ENCODE assay signal across 13 cellular contexts in genomic region chr21:39079617-39080016, GRCh38.
A peak's percentile ranks its signal among the peaks of the same experiment; 100 is the strongest.
DNase-seq lines count a peak whose midpoint lies in the region; ATAC-seq, FAIRE-seq and TF ChIP-seq lines count a peak whose summit lies in the region.
"Had no signal": no experiment of that assay in that cellular context is flagged by ENCODE, and none has a peak within 500 bp of the region (broad histone marks: within the 10 kb centered on the region; RNA-seq: fewer than 3 reads in every experiment).

No MANE protein-coding gene starts in this region.

- H3K4me2 ChIP-seq in astrocyte (ENCODE audit: low read length), result no peak overlapping the region

- H3K27ac ChIP-seq in astrocyte (ENCODE audit: low read depth, low read length), result no peak overlapping the region

- no peaks in the 10 kb centered on the region for H4K20me1 ChIP-seq in astrocyte (ENCODE audit: insufficient read depth, low read length)

- peak; percentile 73 for ATAC-seq in left ventricle myocardium superior
- no peak for ATAC-seq in HG03432 (IDR thresholded peaks at IDR 0.05; ENCODE audit: unreplicated experiment)
- no peak for ATAC-seq in GM18511 (IDR thresholded peaks at IDR 0.05; ENCODE audit: unreplicated experiment)
- ATAC-seq in GM21423 (IDR thresholded peaks at IDR 0.05; ENCODE audit: unreplicated experiment), result no peak
- ATAC-seq in stimulated activated naive CD8-positive, alpha-beta T cell treated with anti-CD3 and anti-CD28 coated beads, Interleukin-15, amount 100 ng/mL, for 72 hours, result no peak

- no peaks in the 10 kb centered on the region for H3K36me3 ChIP-seq in astrocyte (ENCODE audit: insufficient read depth, low read length)

- H3K9me3 Mint-ChIP-seq in astrocyte (ENCODE audit: unreplicated experiment), result peaks cover 3% of the 10 kb centered on the region
- H3K9me3 Mint-ChIP-seq in stimulated activated naive CD8-positive, alpha-beta T cell treated with anti-CD3 and anti-CD28 coated beads, Interleukin-15, amount 100 ng/mL, for 72 hours, result peaks cover 3 to 11% of the 10 kb centered on the region in 2 donors

- peaks cover 2% of the 10 kb centered on the region for H3K9me3 ChIP-seq in astrocyte (ENCODE audit: insufficient read depth, low read depth, low read length)

- DNase-seq in CD1c-positive myeloid dendritic cell (ENCODE audit: extremely low spot score), result peak; percentile 98
- peak; percentile 21 for DNase-seq in astrocyte (ENCODE audit: low read depth)
- DNase-seq in left ventricle myocardium superior, result peak; percentile 76
- DNase-seq in occipital lobe (lab: John Stamatoyannopoulos, UW), result peak; percentile 40
- DNase-seq in stimulated activated naive CD8-positive, alpha-beta T cell treated with anti-CD3 and anti-CD28 coated beads, Interleukin-15, amount 100 ng/mL, for 72 hours, result no peak
- DNase-seq: activated T-cell treated with anti-CD3 and anti-CD28 coated beads for 4 hours, DMS53, small intestine had no signal

- no peak overlapping the region for H3K9ac ChIP-seq in astrocyte (ENCODE audit: low read length)

- H3K4me1 Mint-ChIP-seq in astrocyte (ENCODE audit: low read depth, unreplicated experiment), result no peaks in the 10 kb centered on the region
- H3K4me1 Mint-ChIP-seq in stimulated activated naive CD8-positive, alpha-beta T cell treated with anti-CD3 and anti-CD28 coated beads, Interleukin-15, amount 100 ng/mL, for 72 hours, result no peaks in the 10 kb centered on the region
- H3K4me1 Mint-ChIP-seq: brain, memory B cell had no signal

- TF ChIP-seq CTCF in astrocyte (IDR thresholded peaks at IDR 0.05; ENCODE audit: insufficient read depth, low read depth, low read length), result no peak

- no peaks in the 10 kb centered on the region for H3K4me1 ChIP-seq in astrocyte (ENCODE audit: insufficient read depth, low read length)

- intact Hi-C loops in left ventricle myocardium superior (cut with micrococcal nuclease), result no loop called here

- peaks cover 33% of the 10 kb centered on the region for H3K27me3 ChIP-seq in astrocyte (ENCODE audit: insufficient read depth, low read length)

- no peak overlapping the region for H3K4me3 Mint-ChIP-seq in astrocyte (ENCODE audit: unreplicated experiment)
- H3K4me3 Mint-ChIP-seq in stimulated activated naive CD8-positive, alpha-beta T cell treated with anti-CD3 and anti-CD28 coated beads, Interleukin-15, amount 100 ng/mL, for 72 hours, result no peak overlapping the region
- H3K4me3 Mint-ChIP-seq: brain, memory B cell had no signal

- peaks cover 20% of the 10 kb centered on the region for H3K27me3 Mint-ChIP-seq in astrocyte (ENCODE audit: low read depth, unreplicated experiment)
- H3K27me3 Mint-ChIP-seq in stimulated activated naive CD8-positive, alpha-beta T cell treated with anti-CD3 and anti-CD28 coated beads, Interleukin-15, amount 100 ng/mL, for 72 hours, result peaks cover 16% of the 10 kb centered on the region

- no peak overlapping the region for H2AFZ ChIP-seq in astrocyte (ENCODE audit: low read depth, low read length)

- H3K36me3 Mint-ChIP-seq in astrocyte (ENCODE audit: low read depth, unreplicated experiment), result no peaks in the 10 kb centered on the region
- H3K36me3 Mint-ChIP-seq: brain, memory B cell had no signal

- H3K27ac Mint-ChIP-seq in astrocyte (ENCODE audit: unreplicated experiment), result no peak overlapping the region
- peak overlapping the region in 1 of 2 donors; percentile 37 for H3K27ac Mint-ChIP-seq in stimulated activated naive CD8-positive, alpha-beta T cell treated with anti-CD3 and anti-CD28 coated beads, Interleukin-15, amount 100 ng/mL, for 72 hours
- H3K27ac Mint-ChIP-seq: memory B cell had no signal

- no peak for FAIRE-seq in astrocyte (lab: Jason Lieb, UNC)
- FAIRE-seq: small intestine had no signal

- no peak overlapping the region for H3K4me3 ChIP-seq in astrocyte (ENCODE audit: insufficient read depth, low read depth, low read length)

- H3K79me2 ChIP-seq in astrocyte (ENCODE audit: insufficient read depth, low read length), result no peaks in the 10 kb centered on the region

Comparison
In these comparisons a context has a peak if more than half of its experiments do, and no peak if none do; other contexts are left out.
1. DNase-seq: peak in CD1c-positive myeloid dendritic cell (single experiment), astrocyte (single experiment), left ventricle myocardium superior (single experiment) and occipital lobe (single experiment); none in stimulated activated naive CD8-positive, alpha-beta T cell treated with anti-CD3 and anti-CD28 coated beads, Interleukin-15, amount 100 ng/mL, for 72 hours (0 of 2).